ENCODE assay signal across 8 cellular contexts in genomic region chr2:133884739-133885381, GRCh38.
DNase-seq lines count a peak whose midpoint lies in the region; ATAC-seq lines count a peak whose summit lies in the region.
"Had no signal": no experiment of that assay in that cellular context is flagged by ENCODE, and none has a peak within 500 bp of the region (broad histone marks: within the 10 kb centered on the region; RNA-seq: fewer than 3 reads in every experiment).

No MANE protein-coding gene starts in this region.

- DNase-seq in EH (ENCODE audit: low read depth) (peak; percentile 50), astrocyte of the hippocampus (ENCODE audit: low read depth, low spot score) (peak; percentile 10), naive B cell (peak; percentile 10), GOT3 (lab: John Stamatoyannopoulos, UW) (no peak), 8988T (no peak)
- DNase-seq: ovary had no signal

- no peaks in the 10 kb centered on the region for H3K9me3 Mint-ChIP-seq in naive B cell

- peaks cover 4 to 23% (median 13%) of the 10 kb centered on the region in 3 donors for H3K4me1 Mint-ChIP-seq in naive B cell

- peaks cover 0 to 12% of the 10 kb centered on the region in 2 donors for H3K36me3 Mint-ChIP-seq in naive B cell

- H3K27ac Mint-ChIP-seq in naive B cell: peak overlapping the region in 2 of 6 donors; percentile 53 to 62

- H3K27me3 Mint-ChIP-seq in naive B cell: peaks cover 22 to 31% (median 27%) of the 10 kb centered on the region in 3 donors

- H3K4me3 Mint-ChIP-seq in naive B cell: no peak overlapping the region

- peak; percentile 45 for ATAC-seq in HG02885 (IDR thresholded peaks at IDR 0.05; ENCODE audit: poor library complexity, unreplicated experiment)
- peak in 1 of 2 donors; percentile 35 for ATAC-seq in naive B cell (ENCODE audit: low read depth in 2 of 2)
- no peak for ATAC-seq in GM18907 (IDR thresholded peaks at IDR 0.05; ENCODE audit: unreplicated experiment)

Comparison
In these comparisons a context has a peak if more than half of its experiments do, and no peak if none do; other contexts are left out.
1. DNase-seq: peak in EH (single experiment), astrocyte of the hippocampus (single experiment) and naive B cell (single experiment); none in GOT3 (single experiment) and 8988T (single experiment).